In the genomic region with DNA sequence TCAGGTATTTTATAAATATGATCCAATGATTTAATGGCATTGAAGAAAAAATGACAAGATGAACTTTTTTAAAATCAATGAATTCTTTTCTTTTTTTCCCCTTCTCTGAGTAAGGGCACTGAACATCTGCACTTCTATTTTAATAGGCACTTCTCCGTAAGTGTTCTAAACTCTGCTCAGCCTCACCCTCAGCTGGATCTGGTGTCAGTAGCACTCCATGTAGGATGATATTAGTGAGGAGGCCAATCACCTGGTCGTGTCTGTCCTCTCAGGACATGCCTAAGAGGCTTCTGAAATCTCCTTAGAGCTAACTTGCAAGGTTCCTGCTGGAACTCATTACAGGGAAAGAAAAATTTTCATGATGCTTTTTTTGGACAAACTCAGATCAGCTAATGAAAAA, we compare ENCODE assay signal across 2 cellular contexts.
TF ChIP-seq lines count a peak whose summit lies in the region.

No MANE protein-coding gene starts in this region.

TF ChIP-seq in GM23338, 12 proteins besides CTCF, POLR2A, EP300 and RAD21 (continues in another document):
- TF ChIP-seq POLR2AphosphoS5 (IDR thresholded peaks at IDR 0.05; ENCODE audit: low read depth) = no peak
- no peak for TF ChIP-seq JUNB (IDR thresholded peaks at IDR 0.05; ENCODE audit: unreplicated experiment)
- no peak for TF ChIP-seq NANOG (IDR thresholded peaks at IDR 0.05; ENCODE audit: borderline replicate concordance)
- no peak for TF ChIP-seq STAT1 (IDR thresholded peaks at IDR 0.05; ENCODE audit: unreplicated experiment)
- no peak for TF ChIP-seq CREB1 (CRISPR knock-in tag; IDR thresholded peaks at IDR 0.05; ENCODE audit: low read depth)
- no peak for TF ChIP-seq EZH2phosphoT487 (IDR thresholded peaks at IDR 0.05; ENCODE audit: unreplicated experiment)
- no peak for TF ChIP-seq ZNF462 (CRISPR knock-in tag; IDR thresholded peaks at IDR 0.05)
- TF ChIP-seq ZNF114 (CRISPR knock-in tag; IDR thresholded peaks at IDR 0.05) = no peak
- no peak for TF ChIP-seq EZH2 (IDR thresholded peaks at IDR 0.05; ENCODE audit: low read depth, unreplicated experiment)
- TF ChIP-seq ETS1 (IDR thresholded peaks at IDR 0.05) = no peak

TF ChIP-seq in H1, 55 proteins besides CTCF, POLR2A, EP300 and RAD21:
- TF ChIP-seq POU5F1 (IDR thresholded peaks at IDR 0.05; ENCODE audit: low read depth, low read length) = no peak
- no peak for TF ChIP-seq SAP30 (IDR thresholded peaks at IDR 0.05; ENCODE audit: insufficient read depth, insufficient replicate concordance, low read length)
- TF ChIP-seq CBX8 (IDR thresholded peaks at IDR 0.05; ENCODE audit: borderline replicate concordance, low read depth, low read length) = no peak
- no peak for TF ChIP-seq ZNF274 (IDR thresholded peaks at IDR 0.05; ENCODE audit: borderline replicate concordance, extremely low read depth, low read length)
- no peak for TF ChIP-seq NANOG (IDR thresholded peaks at IDR 0.05; ENCODE audit: insufficient read depth, low read depth, low read length, poor library complexity, severe bottlenecking)
- TF ChIP-seq SP2 (IDR thresholded peaks at IDR 0.05; ENCODE audit: low read length) = no peak
- no peak for TF ChIP-seq MAFK (IDR thresholded peaks at IDR 0.05; ENCODE audit: low read depth, low read length)
